In genomic region chr1:25744636-25745425, GRCh38 we compare ENCODE assay signal across 15 cellular contexts.
DNase-seq lines count a peak whose midpoint lies in the region; ATAC-seq and TF ChIP-seq lines count a peak whose summit lies in the region.
"Had no signal": no experiment of that assay in that cellular context is flagged by ENCODE, and none has a peak within 500 bp of the region (broad histone marks: within the 10 kb centered on the region; RNA-seq: fewer than 3 reads in every experiment).

No MANE protein-coding gene starts in this region.

- H3K27me3 ChIP-seq in WERI-Rb-1 (ENCODE audit: insufficient read depth, low read depth, severe bottlenecking): no peaks in the 10 kb centered on the region
- H3K27me3 ChIP-seq in layer of hippocampus (ENCODE audit: control insufficient read depth, insufficient read depth, low read length): no peaks in the 10 kb centered on the region

- CTCF ChIA-PET in HEK293 (lab: Yijun Ruan, JAX): interaction anchor here (1.0 kb wide), 1 partner anchor 136 kb away, joined by 3 read pairs; no protein-coding TSS in a partner anchor

- TF ChIP-seq CTCF in HEK293 (tag by site-specific recombination; IDR thresholded peaks at IDR 0.05): no peak
- TF ChIP-seq CTCF in WERI-Rb-1 (IDR thresholded peaks at IDR 0.05; ENCODE audit: low read depth, low read length): 0 out of 2 replicates have a peak, but pooled peaks have one; percentile 5

- POLR2A ChIA-PET in HEK293 (lab: Yijun Ruan, JAX): no interaction called here

- no peaks in the 10 kb centered on the region for H3K4me1 ChIP-seq in HEK293 (ENCODE audit: control insufficient read depth, insufficient read depth, low read length)

- H3K36me3 ChIP-seq in HEK293 (ENCODE audit: control insufficient read depth in 2 of 2, insufficient read depth in 1 of 2, low read length in 2 of 2) (no peaks in the 10 kb centered on the region), WERI-Rb-1 (no peaks in the 10 kb centered on the region)

- no peak overlapping the region for H3K4me3 Mint-ChIP-seq in stimulated activated effector memory CD8-positive, alpha-beta T cell treated with anti-CD3 and anti-CD28 coated beads, Interleukin-12 subunit alpha, Interleukin-12 subunit beta, amount 100 ng/mL, for 72 hours
- H3K4me3 Mint-ChIP-seq: activated naive CD8-positive, alpha-beta T cell treated with anti-CD3 and anti-CD28 coated beads, Interleukin-2, amount 50 U/mL, for 24 hours; T-helper 2 cell treated with Interferon-gamma antibody and Interleukin-4, amounts not matched to agents 5 μg/mL and 100 μg/mL, for 36 hours had no signal

- no peaks in the 10 kb centered on the region for H3K9me3 ChIP-seq in HEK293 (ENCODE audit: control insufficient read depth, insufficient read depth, low read depth, low read length)
- no peaks in the 10 kb centered on the region for H3K9me3 ChIP-seq in WERI-Rb-1 (ENCODE audit: severe bottlenecking)

- H3K27ac Mint-ChIP-seq in stimulated activated effector memory CD8-positive, alpha-beta T cell treated with anti-CD3 and anti-CD28 coated beads, Interleukin-12 subunit alpha, Interleukin-12 subunit beta, amount 100 ng/mL, for 72 hours: peak overlapping the region; percentile 78
- H3K27ac Mint-ChIP-seq: activated naive CD8-positive, alpha-beta T cell treated with anti-CD3 and anti-CD28 coated beads, Interleukin-2, amount 50 U/mL, for 24 hours; T-helper 2 cell treated with Interferon-gamma antibody and Interleukin-4, amounts not matched to agents 5 μg/mL and 100 μg/mL, for 36 hours had no signal

- no peak for DNase-seq in WERI-Rb-1
- no peak for DNase-seq in stimulated activated effector memory CD8-positive, alpha-beta T cell treated with anti-CD3 and anti-CD28 coated beads, Interleukin-12 subunit alpha, Interleukin-12 subunit beta, amount 100 ng/mL, for 72 hours (ENCODE audit: low spot score in 2 of 2)
- DNase-seq in middle frontal gyrus (ENCODE audit: extremely low spot score, low spot score): no peak
- no peak for DNase-seq in activated CD8-positive, alpha-beta memory T cell treated with anti-CD3 and anti-CD28 coated beads, Interleukin-2, amount 50 U/mL, for 48 hours
- DNase-seq: activated CD8-positive, alpha-beta memory T cell treated with anti-CD3 and anti-CD28 coated beads for 24 hours; activated naive CD8-positive, alpha-beta T cell treated with anti-CD3 and anti-CD28 coated beads, Interleukin-2, amount 50 U/mL, for 24 hours; effector CD8-positive, alpha-beta T cell; stimulated activated CD4-positive, alpha-beta T cell treated with anti-CD3 and anti-CD28 coated beads, Interleukin-4, amount 100 ng/mL, for 1 hour; stimulated activated naive CD4-positive, alpha-beta T cell treated with Interleukin-2 at 50 U/mL for 16 hours had no signal

- H3K36me3 Mint-ChIP-seq in stimulated activated effector memory CD8-positive, alpha-beta T cell treated with anti-CD3 and anti-CD28 coated beads, Interleukin-12 subunit alpha, Interleukin-12 subunit beta, amount 100 ng/mL, for 72 hours: no peaks in the 10 kb centered on the region

- H3K4me3 ChIP-seq in HEK293 (ENCODE audit: low read depth, low read length) (no peak overlapping the region), WERI-Rb-1 (ENCODE audit: low read depth, low read length) (no peak overlapping the region)

- H3K27ac ChIP-seq in HEK293 (ENCODE audit: extremely low read depth, low read depth, low read length) (no peak overlapping the region), WERI-Rb-1 (peak overlapping the region; percentile 95), layer of hippocampus (ENCODE audit: low read depth, low read length) (peak overlapping the region; percentile 49)
- H3K27ac ChIP-seq: HL-60 had no signal

- H3K4me1 Mint-ChIP-seq in stimulated activated effector memory CD8-positive, alpha-beta T cell treated with anti-CD3 and anti-CD28 coated beads, Interleukin-12 subunit alpha, Interleukin-12 subunit beta, amount 100 ng/mL, for 72 hours: peaks cover 14% of the 10 kb centered on the region
- H3K4me1 Mint-ChIP-seq: activated naive CD8-positive, alpha-beta T cell treated with anti-CD3 and anti-CD28 coated beads, Interleukin-2, amount 50 U/mL, for 24 hours had no signal

- no peaks in the 10 kb centered on the region for H3K9me3 Mint-ChIP-seq in stimulated activated effector memory CD8-positive, alpha-beta T cell treated with anti-CD3 and anti-CD28 coated beads, Interleukin-12 subunit alpha, Interleukin-12 subunit beta, amount 100 ng/mL, for 72 hours
- H3K9me3 Mint-ChIP-seq: activated naive CD8-positive, alpha-beta T cell treated with anti-CD3 and anti-CD28 coated beads, Interleukin-2, amount 50 U/mL, for 24 hours; T-helper 2 cell treated with Interferon-gamma antibody and Interleukin-4, amounts not matched to agents 5 μg/mL and 100 μg/mL, for 36 hours had no signal

- ATAC-seq in stimulated activated effector memory CD8-positive, alpha-beta T cell treated with anti-CD3 and anti-CD28 coated beads, Interleukin-12 subunit alpha, Interleukin-12 subunit beta, amount 100 ng/mL, for 72 hours: no peak
- no peak for ATAC-seq in GM19328 (IDR thresholded peaks at IDR 0.05; ENCODE audit: unreplicated experiment)
- ATAC-seq in GM19467 (IDR thresholded peaks at IDR 0.05; ENCODE audit: unreplicated experiment): no peak
- ATAC-seq: activated naive CD8-positive, alpha-beta T cell treated with anti-CD3 and anti-CD28 coated beads, Interleukin-2, amount 50 U/mL, for 24 hours had no signal

TF ChIP-seq in HEK293, 187 proteins besides CTCF, POLR2A, EP300 and RAD21:
- peak; percentile 4; the same call in 1 of the 2 replicates for TF ChIP-seq ZBTB8A (tag by site-specific recombination; IDR thresholded peaks at IDR 0.05)
- no peak for TF ChIP-seq ZNF629 (tag by site-specific recombination; IDR thresholded peaks at IDR 0.05)
- TF ChIP-seq ZNF561 (tag by site-specific recombination; IDR thresholded peaks at IDR 0.05; ENCODE audit: borderline replicate concordance): no peak
- TF ChIP-seq IKZF3 (tag by site-specific recombination; IDR thresholded peaks at IDR 0.05): no peak
- TF ChIP-seq, protein P1, sequence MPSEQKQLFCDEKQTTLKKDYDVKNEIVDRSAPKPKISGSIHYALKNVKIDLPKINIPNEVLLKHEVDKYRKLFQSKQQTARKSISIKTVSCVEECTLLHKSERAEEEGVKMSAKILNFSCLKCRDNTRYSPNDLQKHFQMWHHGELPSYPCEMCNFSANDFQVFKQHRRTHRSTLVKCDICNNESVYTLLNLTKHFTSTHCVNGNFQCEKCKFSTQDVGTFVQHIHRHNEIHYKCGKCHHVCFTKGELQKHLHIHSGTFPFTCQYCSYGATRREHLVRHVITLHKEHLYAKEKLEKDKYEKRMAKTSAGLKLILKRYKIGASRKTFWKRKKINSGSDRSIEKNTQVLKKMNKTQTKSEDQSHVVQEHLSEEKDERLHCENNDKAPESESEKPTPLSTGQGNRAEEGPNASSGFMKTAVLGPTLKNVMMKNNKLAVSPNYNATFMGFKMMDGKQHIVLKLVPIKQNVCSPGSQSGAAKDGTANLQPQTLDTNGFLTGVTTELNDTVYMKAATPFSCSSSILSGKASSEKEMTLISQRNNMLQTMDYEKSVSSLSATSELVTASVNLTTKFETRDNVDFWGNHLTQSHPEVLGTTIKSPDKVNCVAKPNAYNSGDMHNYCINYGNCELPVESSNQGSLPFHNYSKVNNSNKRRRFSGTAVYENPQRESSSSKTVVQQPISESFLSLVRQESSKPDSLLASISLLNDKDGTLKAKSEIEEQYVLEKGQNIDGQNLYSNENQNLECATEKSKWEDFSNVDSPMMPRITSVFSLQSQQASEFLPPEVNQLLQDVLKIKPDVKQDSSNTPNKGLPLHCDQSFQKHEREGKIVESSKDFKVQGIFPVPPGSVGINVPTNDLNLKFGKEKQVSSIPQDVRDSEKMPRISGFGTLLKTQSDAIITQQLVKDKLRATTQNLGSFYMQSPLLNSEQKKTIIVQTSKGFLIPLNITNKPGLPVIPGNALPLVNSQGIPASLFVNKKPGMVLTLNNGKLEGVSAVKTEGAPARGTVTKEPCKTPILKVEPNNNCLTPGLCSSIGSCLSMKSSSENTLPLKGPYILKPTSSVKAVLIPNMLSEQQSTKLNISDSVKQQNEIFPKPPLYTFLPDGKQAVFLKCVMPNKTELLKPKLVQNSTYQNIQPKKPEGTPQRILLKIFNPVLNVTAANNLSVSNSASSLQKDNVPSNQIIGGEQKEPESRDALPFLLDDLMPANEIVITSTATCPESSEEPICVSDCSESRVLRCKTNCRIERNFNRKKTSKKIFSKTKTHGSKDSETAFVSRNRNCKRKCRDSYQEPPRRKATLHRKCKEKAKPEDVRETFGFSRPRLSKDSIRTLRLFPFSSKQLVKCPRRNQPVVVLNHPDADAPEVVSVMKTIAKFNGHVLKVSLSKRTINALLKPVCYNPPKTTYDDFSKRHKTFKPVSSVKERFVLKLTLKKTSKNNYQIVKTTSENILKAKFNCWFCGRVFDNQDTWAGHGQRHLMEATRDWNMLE (tag by site-specific recombination; conservative IDR thresholded peaks at IDR 0.05; ENCODE audit: low read depth): no peak
